15 cellular contexts compared by ENCODE assay signal in genomic region chr3:58521002-58521670, GRCh38. TPM values are rescaled to one million over a fixed set of nuclear protein-coding genes. Genes with fewer than 3 reads are reported as not detected.
A peak's percentile ranks its signal among the peaks of the same experiment; 100 is the strongest.
DNase-seq lines count a peak whose midpoint lies in the region; ATAC-seq and TF ChIP-seq lines count a peak whose summit lies in the region.
"Had no signal": no experiment of that assay in that cellular context is flagged by ENCODE, and none has a peak within 500 bp of the region (broad histone marks: within the 10 kb centered on the region; RNA-seq: fewer than 3 reads in every experiment).

No MANE protein-coding gene starts in this region.

- DNase-seq in NCI-H1092 treated with DMSO at 0.1 percent for 48 hours (lab: John Stamatoyannopoulos, UW) = peak; percentile 12
- no peak for DNase-seq in NCI-H1092 (lab: John Stamatoyannopoulos, UW)
- DNase-seq in WTC11 (ENCODE audit: low spot score) = no peak
- DNase-seq in neural progenitor cell (ENCODE audit: low spot score) = peak; percentile 57
- DNase-seq in mesothelial cell of epicardium (ENCODE audit: low spot score in 2 of 2, unreplicated experiment in 2 of 2) = no peak
- DNase-seq: 8988T, Caco-2, heart left ventricle, NCI-H1694, Peyer's patch had no signal

- H3K4me3 ChIP-seq in neural progenitor cell = no peak overlapping the region
- H3K4me3 ChIP-seq: heart left ventricle, Peyer's patch had no signal

- H3K4me1 ChIP-seq in neural progenitor cell = peaks cover 56% of the 10 kb centered on the region
- H3K4me1 ChIP-seq: heart left ventricle, Peyer's patch had no signal

- no peak overlapping the region for H3K9ac ChIP-seq in neural progenitor cell

- no peak for TF ChIP-seq RAD21 in Ishikawa (IDR thresholded peaks at IDR 0.05; ENCODE audit: low read depth)

- no peaks in the 10 kb centered on the region for H3K36me3 ChIP-seq in neural progenitor cell

- TF ChIP-seq EP300 in Ishikawa (IDR thresholded peaks at IDR 0.05; ENCODE audit: borderline replicate concordance) = no peak

- H3K27me3 Mint-ChIP-seq in WTC11 (ENCODE audit: low read depth) = no peaks in the 10 kb centered on the region; the same call in 1 of the 2 replicates
- H3K27me3 Mint-ChIP-seq in neural progenitor cell (ENCODE audit: insufficient read depth, low read depth) = peaks cover 9% of the 10 kb centered on the region
- H3K27me3 Mint-ChIP-seq in mesothelial cell of epicardium (ENCODE audit: low read depth) = peaks cover 16% of the 10 kb centered on the region

- H3K36me3 Mint-ChIP-seq in WTC11 = no peaks in the 10 kb centered on the region
- H3K36me3 Mint-ChIP-seq in neural progenitor cell = peaks cover 3% of the 10 kb centered on the region
- no peaks in the 10 kb centered on the region for H3K36me3 Mint-ChIP-seq in mesothelial cell of epicardium

- H4K20me1 ChIP-seq in neural progenitor cell (ENCODE audit: low read depth) = peaks cover 15% of the 10 kb centered on the region

- H3K27me3 ChIP-seq in neural progenitor cell = no peaks in the 10 kb centered on the region
- H3K27me3 ChIP-seq: heart left ventricle, Peyer's patch had no signal

- CTCF ChIA-PET in WTC11 (lab: Charles Lee) = interaction anchor here (1.2 to 3.9 kb wide), 5 partner anchors 9 to 215 kb away, joined by 3 to 14 read pairs (median 9); partner anchors contain the start of genes HTD2, KCTD6 and RPP14

- no peaks in the 10 kb centered on the region for H3K79me2 ChIP-seq in neural progenitor cell (ENCODE audit: low read depth)

- peaks cover 42% of the 10 kb centered on the region for H3F3A ChIP-seq in neural progenitor cell (ENCODE audit: low read depth)

- H2AFZ ChIP-seq in neural progenitor cell (replicated peaks) = no peak overlapping the region

- H3K9me3 ChIP-seq in neural progenitor cell (ENCODE audit: low read depth) = no peaks in the 10 kb centered on the region
- H3K9me3 ChIP-seq: Caco-2, heart left ventricle, Peyer's patch had no signal

- H3K4me3 Mint-ChIP-seq in WTC11 (no peak overlapping the region), neural progenitor cell (no peak overlapping the region), mesothelial cell of epicardium (no peak overlapping the region)

- no peak overlapping the region for H3K27ac ChIP-seq in neural progenitor cell
- H3K27ac ChIP-seq: heart left ventricle, HL-60, Peyer's patch had no signal

- H3K4me2 ChIP-seq in neural progenitor cell = peak overlapping the region; percentile 20

- H3K9me3 Mint-ChIP-seq in WTC11 (no peaks in the 10 kb centered on the region), neural progenitor cell (no peaks in the 10 kb centered on the region), mesothelial cell of epicardium (no peaks in the 10 kb centered on the region)

- ATAC-seq in WTC11 (no peak), HG02588 (IDR thresholded peaks at IDR 0.05; ENCODE audit: unreplicated experiment) (no peak), GM18502 (IDR thresholded peaks at IDR 0.05; ENCODE audit: poor library complexity, unreplicated experiment) (no peak)

- POLR2A ChIA-PET in WTC11 (lab: Charles Lee) = no interaction called here

- no peak for TF ChIP-seq CTCF in WTC11 (IDR thresholded peaks at IDR 0.05)
- no peak for TF ChIP-seq CTCF in neural progenitor cell (IDR thresholded peaks at IDR 0.05)
- no peak for TF ChIP-seq CTCF in mesothelial cell of epicardium (IDR thresholded peaks at IDR 0.05; ENCODE audit: unreplicated experiment)

- H3K27ac Mint-ChIP-seq in WTC11 (no peak overlapping the region), neural progenitor cell (no peak overlapping the region), mesothelial cell of epicardium (no peak overlapping the region)

- H3K4me1 Mint-ChIP-seq in WTC11 = peaks cover 52% of the 10 kb centered on the region
- peaks cover 75% of the 10 kb centered on the region for H3K4me1 Mint-ChIP-seq in neural progenitor cell
- H3K4me1 Mint-ChIP-seq in mesothelial cell of epicardium = peaks cover 8% of the 10 kb centered on the region

TF ChIP-seq in Ishikawa, 13 proteins besides CTCF, POLR2A, EP300 and RAD21:
- TF ChIP-seq YY1 (IDR thresholded peaks at IDR 0.05; ENCODE audit: low read depth) (no peak), MAX (IDR thresholded peaks at IDR 0.05) (0 out of 2 replicates have a peak, but pooled peaks have one; percentile 47), NFIC (IDR thresholded peaks at IDR 0.05) (no peak), TAF1 (IDR thresholded peaks at IDR 0.05; ENCODE audit: low read depth) (no peak), USF1 (IDR thresholded peaks at IDR 0.05) (peak; percentile 83), FOXM1 (IDR thresholded peaks at IDR 0.05; ENCODE audit: borderline replicate concordance, low read depth) (no peak), CEBPB (IDR thresholded peaks at IDR 0.05) (no peak)
TF ChIP-seq in Ishikawa: peak in this region for 2.

TF ChIP-seq in WTC11, 78 proteins besides CTCF, POLR2A, EP300 and RAD21:
- no peak for TF ChIP-seq CDX4 (CRISPR knock-in tag; IDR thresholded peaks at IDR 0.05; ENCODE audit: borderline replicate concordance)
- TF ChIP-seq GABPB1 (CRISPR knock-in tag; IDR thresholded peaks at IDR 0.05) = peak; percentile 53; the same call in 1 of the 2 replicates
- TF ChIP-seq TEAD4 (CRISPR knock-in tag; IDR thresholded peaks at IDR 0.05) = no peak

RNA-seq across cellular contexts. Expression of gene ACOX2, which starts 15.9 kb away (rescaled TPM):
- total RNA-seq in WTC11 (2021) = 1.1 to 1.8 TPM (median 1.1 TPM) in 3 replicates
- total RNA-seq in neural progenitor cell (ENCODE audit: low replicate concordance) = 4.3 and 7.6 TPM in 2 replicates
- total RNA-seq in mesothelial cell of epicardium = 29.4 to 31.0 TPM (median 30.9 TPM) in 3 replicates

RNA-seq across cellular contexts. Expression of gene KCTD6, which starts 29.2 kb away (rescaled TPM):
- 15.2 to 16.4 TPM (median 15.5 TPM) in 3 replicates for total RNA-seq in WTC11 (2021)
- 29.3 and 39.6 TPM in 2 replicates for total RNA-seq in neural progenitor cell (ENCODE audit: low replicate concordance)
- 10.5 to 13.1 TPM (median 11.3 TPM) in 3 replicates for total RNA-seq in mesothelial cell of epicardium

RNA-seq across cellular contexts. Expression of gene FAM107A, which starts 56.1 kb away (rescaled TPM):
- total RNA-seq in WTC11 (2021) (0.31 to 0.76 TPM (median 0.55 TPM) in 3 replicates), neural progenitor cell (ENCODE audit: low replicate concordance) (0.11 and 0.71 TPM in 2 replicates), mesothelial cell of epicardium (not detected in 3 replicates)
- total RNA-seq: astrocyte, Caco-2 had no signal

Comparison
In these comparisons a context has a peak if more than half of its experiments do, and no peak if none do; other contexts are left out.
1. DNase-seq: peak in NCI-H1092 treated with DMSO at 0.1 percent for 48 hours (single experiment) and neural progenitor cell (single experiment); none in NCI-H1092 (single experiment), WTC11 (single experiment) and mesothelial cell of epicardium (0 of 2).